In genomic region chr6:34184726-34185125, GRCh38 we compare ENCODE assay signal across 8 cellular contexts. TPM values are rescaled to one million over a fixed set of nuclear protein-coding genes. Genes with fewer than 3 reads are reported as not detected.
"Had no signal": no experiment of that assay in that cellular context is flagged by ENCODE, and none has a peak within 500 bp of the region (broad histone marks: within the 10 kb centered on the region; RNA-seq: fewer than 3 reads in every experiment).

No MANE protein-coding gene starts in this region.

RNA-seq across cellular contexts. Expression of gene GRM4, which starts 38.8 kb away (rescaled TPM):
- total RNA-seq: kidney epithelial cell; left ventricle myocardium superior; lung microvascular endothelial cell; mucosa of gallbladder; naive thymus-derived CD8-positive, alpha-beta T cell; neural crest cell; smooth muscle cell; transverse colon had no signal
- polyA plus RNA-seq: naive thymus-derived CD8-positive, alpha-beta T cell had no signal
